In genomic region chr5:168382421-168382820, GRCh38 we compare ENCODE assay signal across 1 cellular context.
TF ChIP-seq lines count a peak whose summit lies in the region.

No MANE protein-coding gene starts in this region.

TF ChIP-seq in GM23338, 12 proteins besides CTCF, POLR2A, EP300 and RAD21 (continued from another document):
- TF ChIP-seq ETS1 (IDR thresholded peaks at IDR 0.05), result no peak
